ENCODE assay signal across 1 cellular context in the genomic region with DNA sequence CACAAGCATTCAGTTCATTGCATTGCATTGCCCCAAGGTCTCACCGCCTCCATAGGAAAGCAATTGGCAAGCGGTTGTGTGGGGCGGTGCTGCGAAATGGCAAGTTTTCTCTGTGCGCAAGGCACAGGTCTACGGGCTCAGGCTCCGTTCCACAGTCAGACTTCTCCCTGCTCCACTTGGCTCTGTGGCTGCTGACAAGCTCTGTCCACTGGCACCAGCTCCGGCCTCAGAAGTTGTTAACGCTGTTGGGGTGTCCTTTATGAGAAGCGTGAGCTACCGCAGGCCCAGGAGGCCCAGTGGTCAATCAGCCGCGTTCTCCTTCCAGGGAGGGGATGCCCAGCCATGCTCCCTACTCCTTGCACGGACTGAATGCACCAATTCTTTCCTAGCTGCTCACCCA.
TF ChIP-seq lines count a peak whose summit lies in the region.

No MANE protein-coding gene starts in this region.

TF ChIP-seq in GM23338, 12 proteins besides CTCF, POLR2A, EP300 and RAD21 (continued from another document):
- TF ChIP-seq, protein P1, sequence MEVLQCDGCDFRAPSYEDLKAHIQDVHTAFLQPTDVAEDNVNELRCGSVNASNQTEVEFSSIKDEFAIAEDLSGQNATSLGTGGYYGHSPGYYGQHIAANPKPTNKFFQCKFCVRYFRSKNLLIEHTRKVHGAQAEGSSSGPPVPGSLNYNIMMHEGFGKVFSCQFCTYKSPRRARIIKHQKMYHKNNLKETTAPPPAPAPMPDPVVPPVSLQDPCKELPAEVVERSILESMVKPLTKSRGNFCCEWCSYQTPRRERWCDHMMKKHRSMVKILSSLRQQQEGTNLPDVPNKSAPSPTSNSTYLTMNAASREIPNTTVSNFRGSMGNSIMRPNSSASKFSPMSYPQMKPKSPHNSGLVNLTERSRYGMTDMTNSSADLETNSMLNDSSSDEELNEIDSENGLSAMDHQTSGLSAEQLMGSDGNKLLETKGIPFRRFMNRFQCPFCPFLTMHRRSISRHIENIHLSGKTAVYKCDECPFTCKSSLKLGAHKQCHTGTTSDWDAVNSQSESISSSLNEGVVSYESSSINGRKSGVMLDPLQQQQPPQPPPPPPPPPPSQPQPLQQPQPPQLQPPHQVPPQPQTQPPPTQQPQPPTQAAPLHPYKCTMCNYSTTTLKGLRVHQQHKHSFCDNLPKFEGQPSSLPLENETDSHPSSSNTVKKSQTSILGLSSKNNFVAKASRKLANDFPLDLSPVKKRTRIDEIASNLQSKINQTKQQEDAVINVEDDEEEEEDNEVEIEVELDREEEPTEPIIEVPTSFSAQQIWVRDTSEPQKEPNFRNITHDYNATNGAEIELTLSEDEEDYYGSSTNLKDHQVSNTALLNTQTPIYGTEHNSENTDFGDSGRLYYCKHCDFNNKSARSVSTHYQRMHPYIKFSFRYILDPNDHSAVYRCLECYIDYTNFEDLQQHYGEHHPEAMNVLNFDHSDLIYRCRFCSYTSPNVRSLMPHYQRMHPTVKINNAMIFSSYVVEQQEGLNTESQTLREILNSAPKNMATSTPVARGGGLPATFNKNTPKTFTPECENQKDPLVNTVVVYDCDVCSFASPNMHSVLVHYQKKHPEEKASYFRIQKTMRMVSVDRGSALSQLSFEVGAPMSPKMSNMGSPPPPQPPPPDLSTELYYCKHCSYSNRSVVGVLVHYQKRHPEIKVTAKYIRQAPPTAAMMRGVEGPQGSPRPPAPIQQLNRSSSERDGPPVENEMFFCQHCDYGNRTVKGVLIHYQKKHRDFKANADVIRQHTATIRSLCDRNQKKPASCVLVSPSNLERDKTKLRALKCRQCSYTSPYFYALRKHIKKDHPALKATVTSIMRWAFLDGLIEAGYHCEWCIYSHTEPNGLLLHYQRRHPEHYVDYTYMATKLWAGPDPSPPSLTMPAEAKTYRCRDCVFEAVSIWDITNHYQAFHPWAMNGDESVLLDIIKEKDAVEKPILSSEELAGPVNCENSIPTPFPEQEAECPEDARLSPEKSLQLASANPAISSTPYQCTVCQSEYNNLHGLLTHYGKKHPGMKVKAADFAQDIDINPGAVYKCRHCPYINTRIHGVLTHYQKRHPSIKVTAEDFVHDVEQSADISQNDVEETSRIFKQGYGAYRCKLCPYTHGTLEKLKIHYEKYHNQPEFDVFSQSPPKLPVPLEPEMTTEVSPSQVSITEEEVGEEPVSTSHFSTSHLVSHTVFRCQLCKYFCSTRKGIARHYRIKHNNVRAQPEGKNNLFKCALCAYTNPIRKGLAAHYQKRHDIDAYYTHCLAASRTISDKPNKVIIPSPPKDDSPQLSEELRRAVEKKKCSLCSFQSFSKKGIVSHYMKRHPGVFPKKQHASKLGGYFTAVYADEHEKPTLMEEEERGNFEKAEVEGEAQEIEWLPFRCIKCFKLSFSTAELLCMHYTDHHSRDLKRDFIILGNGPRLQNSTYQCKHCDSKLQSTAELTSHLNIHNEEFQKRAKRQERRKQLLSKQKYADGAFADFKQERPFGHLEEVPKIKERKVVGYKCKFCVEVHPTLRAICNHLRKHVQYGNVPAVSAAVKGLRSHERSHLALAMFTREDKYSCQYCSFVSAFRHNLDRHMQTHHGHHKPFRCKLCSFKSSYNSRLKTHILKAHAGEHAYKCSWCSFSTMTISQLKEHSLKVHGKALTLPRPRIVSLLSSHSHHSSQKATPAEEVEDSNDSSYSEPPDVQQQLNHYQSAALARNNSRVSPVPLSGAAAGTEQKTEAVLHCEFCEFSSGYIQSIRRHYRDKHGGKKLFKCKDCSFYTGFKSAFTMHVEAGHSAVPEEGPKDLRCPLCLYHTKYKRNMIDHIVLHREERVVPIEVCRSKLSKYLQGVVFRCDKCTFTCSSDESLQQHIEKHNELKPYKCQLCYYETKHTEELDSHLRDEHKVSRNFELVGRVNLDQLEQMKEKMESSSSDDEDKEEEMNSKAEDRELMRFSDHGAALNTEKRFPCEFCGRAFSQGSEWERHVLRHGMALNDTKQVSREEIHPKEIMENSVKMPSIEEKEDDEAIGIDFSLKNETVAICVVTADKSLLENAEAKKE (CRISPR knock-in tag; IDR thresholded peaks at IDR 0.05) = no peak
- TF ChIP-seq ETS1 (IDR thresholded peaks at IDR 0.05) = no peak
- TF ChIP-seq EZH2 (IDR thresholded peaks at IDR 0.05; ENCODE audit: low read depth, unreplicated experiment) = no peak
- TF ChIP-seq NANOG (IDR thresholded peaks at IDR 0.05; ENCODE audit: borderline replicate concordance) = no peak
